31 cellular contexts compared by ENCODE assay signal in the genomic region with DNA sequence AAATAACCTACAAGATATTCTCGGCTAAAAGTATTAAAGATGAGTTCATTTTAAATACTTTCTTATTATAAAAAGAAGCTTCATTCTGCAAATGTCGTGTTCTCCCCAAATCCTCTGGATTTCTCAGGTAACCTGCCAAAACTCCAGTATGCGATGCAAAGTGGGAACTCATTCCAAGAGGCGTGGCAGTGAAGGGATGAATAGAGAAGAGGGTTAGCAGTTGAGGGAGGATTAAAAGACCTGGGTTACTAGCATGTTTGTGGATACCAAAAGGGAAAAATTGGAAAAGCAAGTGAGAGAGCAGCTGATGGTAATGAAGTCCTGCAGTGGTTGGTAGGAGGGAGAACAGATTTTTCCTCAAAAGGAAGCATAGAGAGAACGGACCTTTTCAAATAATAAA.
"Had no signal": no experiment of that assay in that cellular context is flagged by ENCODE, and none has a peak within 500 bp of the region (broad histone marks: within the 10 kb centered on the region; RNA-seq: fewer than 3 reads in every experiment).

No MANE protein-coding gene starts in this region.

- H2AFZ ChIP-seq: PC-9 had no signal

- H3K27ac Mint-ChIP-seq: activated B cell treated with CpG ODN at 0.5 μM for 24 hours; activated CD4-positive, alpha-beta memory T cell treated with anti-CD3 and anti-CD28 coated beads for 36 hours; activated naive CD8-positive, alpha-beta T cell treated with anti-CD3 and anti-CD28 coated beads for 36 hours; T-helper 2 cell treated with Interferon-gamma antibody and Interleukin-4, amounts not matched to agents 5 μg/mL and 100 μg/mL, for 36 hours had no signal

- H3K9me3 ChIP-seq: colonic mucosa had no signal

- H3K36me3 ChIP-seq: brain microvascular endothelial cell, colonic mucosa had no signal

- H3K4me2 ChIP-seq: PC-9 had no signal

- H3K27ac ChIP-seq: brain microvascular endothelial cell, colonic mucosa, PC-9, RWPE1, SK-N-MC had no signal

- H3K27me3 Mint-ChIP-seq: activated B cell treated with CpG ODN at 0.5 μM for 24 hours; activated CD4-positive, alpha-beta memory T cell treated with anti-CD3 and anti-CD28 coated beads for 36 hours; activated naive CD8-positive, alpha-beta T cell treated with anti-CD3 and anti-CD28 coated beads for 36 hours; central memory CD8-positive, alpha-beta T cell had no signal

- H3K4me1 ChIP-seq: colonic mucosa had no signal

- H3K9me3 Mint-ChIP-seq: activated B cell treated with CpG ODN at 0.5 μM for 24 hours; activated CD4-positive, alpha-beta memory T cell treated with anti-CD3 and anti-CD28 coated beads for 36 hours; activated naive CD8-positive, alpha-beta T cell treated with anti-CD3 and anti-CD28 coated beads for 36 hours; central memory CD8-positive, alpha-beta T cell; T-helper 2 cell treated with Interferon-gamma antibody and Interleukin-4, amounts not matched to agents 5 μg/mL and 100 μg/mL, for 36 hours had no signal

- H3K27me3 ChIP-seq: brain microvascular endothelial cell, colonic mucosa had no signal

- H3K4me1 Mint-ChIP-seq: activated B cell treated with CpG ODN at 0.5 μM for 24 hours had no signal

- H3K4me3 Mint-ChIP-seq: activated B cell treated with CpG ODN at 0.5 μM for 24 hours; activated CD4-positive, alpha-beta memory T cell treated with anti-CD3 and anti-CD28 coated beads for 36 hours; activated naive CD8-positive, alpha-beta T cell treated with anti-CD3 and anti-CD28 coated beads for 36 hours; central memory CD8-positive, alpha-beta T cell; T-helper 2 cell treated with Interferon-gamma antibody and Interleukin-4, amounts not matched to agents 5 μg/mL and 100 μg/mL, for 36 hours had no signal

- DNase-seq: activated B cell treated with CpG ODN at 0.5 μM for 24 hours; activated CD4-positive, alpha-beta memory T cell treated with anti-CD3 and anti-CD28 coated beads for 36 hours; activated CD4-positive, alpha-beta T cell treated with anti-CD3 and anti-CD28 coated beads for 4 hours; activated CD4-positive, alpha-beta T cell treated with anti-CD3 and anti-CD28 coated beads, Interleukin-2, amount 50 U/mL, for 1 hour; activated CD4-positive, CD25-positive, alpha-beta regulatory T cell treated with anti-CD3 and anti-CD28 coated beads, Interleukin-2, amount 50 U/mL, for 72 hours; activated CD8-positive, alpha-beta memory T cell treated with anti-CD3 and anti-CD28 coated beads, Interleukin-2, amount 50 U/mL, for 48 hours; activated effector memory CD4-positive, alpha-beta T cell treated with anti-CD3 and anti-CD28 coated beads, Interleukin-2, amount 50 U/mL, for 16 hours; activated naive CD4-positive, alpha-beta T cell; activated naive CD4-positive, alpha-beta T cell treated with anti-CD3 and anti-CD28 coated beads, Interleukin-2, amount 50 U/mL, for 16 hours; activated naive CD8-positive, alpha-beta T cell treated with anti-CD3 and anti-CD28 coated beads for 36 hours; activated T-cell treated with anti-CD3 and anti-CD28 coated beads, Interleukin-2, amount 50 U/mL, for 48 hours; amniotic stem cell; aorta; brain microvascular endothelial cell; colonic mucosa; Kasumi-1; NCI-H1048; NCI-H1105 treated with DMSO at 0.1 percent for 48 hours; NCI-H1436 treated with DMSO at 0.1 percent for 48 hours; NCI-H1694 treated with DMSO at 0.1 percent for 48 hours; NCI-H2029; NCI-H510A; NCI-H526; NCI-H748 treated with DMSO at 0.1 percent for 48 hours; NK-92 treated with Interleukin-12 subunit alpha and Interleukin-12 subunit beta, amount 100 ng/mL, for 24 hours; PC-9; Right ventricle myocardium superior had no signal

- H3K4me3 ChIP-seq: colonic mucosa, PC-9, SK-N-MC had no signal
